In the genomic region with DNA sequence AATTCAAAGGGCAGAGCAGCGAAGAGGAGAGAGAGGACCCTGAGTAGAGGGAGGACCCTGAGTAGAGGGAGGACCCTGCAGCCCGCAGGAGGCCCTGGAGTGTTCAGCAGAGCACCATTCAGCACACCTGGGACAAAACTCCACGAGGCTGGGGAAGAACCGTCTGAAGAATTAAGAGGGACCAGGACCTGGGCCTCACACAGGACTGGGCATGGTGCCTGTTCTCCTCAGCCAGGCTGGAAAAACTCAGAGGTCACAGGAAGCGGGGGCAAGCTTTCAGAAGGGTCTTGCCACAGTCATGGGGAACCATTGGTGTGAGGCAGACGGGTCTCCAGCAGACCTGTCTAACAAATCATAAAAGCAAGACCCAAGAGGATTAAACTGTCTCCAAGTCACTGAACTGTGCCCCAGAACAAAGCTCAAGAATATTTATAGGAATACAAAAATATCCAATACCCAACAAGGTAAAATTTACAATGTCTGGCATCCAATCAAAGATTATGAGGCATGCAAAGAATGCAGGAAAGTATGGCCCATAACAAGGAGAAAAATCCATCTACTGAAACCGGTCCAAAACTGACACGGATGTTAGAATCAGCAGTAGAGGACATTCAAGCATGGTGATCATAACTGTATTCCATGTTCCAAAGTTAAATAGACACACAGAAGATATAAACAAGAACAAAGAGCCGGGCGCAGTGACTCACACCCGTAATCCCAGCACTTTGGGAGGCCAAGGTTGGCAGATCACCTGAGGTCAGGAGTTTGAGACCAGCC, we compare ENCODE assay signal across 26 cellular contexts. TPM values are rescaled to one million over a fixed set of nuclear protein-coding genes. Genes with fewer than 3 reads are reported as not detected.
DNase-seq lines count a peak whose midpoint lies in the region; ATAC-seq and TF ChIP-seq lines count a peak whose summit lies in the region.
"Had no signal": no experiment of that assay in that cellular context is flagged by ENCODE, and none has a peak within 500 bp of the region (broad histone marks: within the 10 kb centered on the region; RNA-seq: fewer than 3 reads in every experiment).

No MANE protein-coding gene starts in this region.

- DNase-seq in cardiac septum (ENCODE audit: low spot score) = peak; percentile 17
- no peak for DNase-seq in left ventricle myocardium superior
- peak; percentile 60 for DNase-seq in dermis blood vessel endothelial cell
- DNase-seq in aorta = peak; percentile 40 to 47
- DNase-seq in immature natural killer cell = no peak
- DNase-seq in WTC11 (ENCODE audit: low spot score) = no peak
- DNase-seq: activated CD4-positive, alpha-beta T cell treated with anti-CD3 and anti-CD28 coated beads for 48 hours; activated naive CD8-positive, alpha-beta T cell treated with anti-CD3 and anti-CD28 coated beads, Interleukin-2, amount 50 U/mL, for 24 hours; Calu3; caudate nucleus; erythroblast; gastrocnemius medialis; mesenchymal stem cell; naive B cell; NCI-H1436; NCI-H526 treated with DMSO at 0.1 percent for 48 hours; stimulated activated CD4-positive, alpha-beta T cell treated with anti-CD3 and anti-CD28 coated beads, Interleukin-4, amount 100 ng/mL, for 4 hours; T-cell; upper lobe of left lung had no signal

- no peak overlapping the region for H3K4me3 ChIP-seq in aorta (ENCODE audit: low read length in 2 of 2)
- H3K4me3 ChIP-seq: gastrocnemius medialis, smooth muscle cell, upper lobe of left lung had no signal

- peaks cover 42% of the 10 kb centered on the region for H3K36me3 Mint-ChIP-seq in nephron (ENCODE audit: low read depth)
- H3K36me3 Mint-ChIP-seq in immature natural killer cell = peaks cover 3 to 6% (median 4%) of the 10 kb centered on the region in 3 donors
- peaks cover 7% of the 10 kb centered on the region for H3K36me3 Mint-ChIP-seq in WTC11

- POLR2A ChIA-PET in WTC11 (lab: Charles Lee) = no interaction called here

- ATAC-seq in left ventricle myocardium superior = no peak
- no peak for ATAC-seq in aorta (ENCODE audit: low FRiP score)
- no peak for ATAC-seq in WTC11
- ATAC-seq in HG03571 (IDR thresholded peaks at IDR 0.05; ENCODE audit: unreplicated experiment) = no peak
- ATAC-seq: activated naive CD8-positive, alpha-beta T cell treated with anti-CD3 and anti-CD28 coated beads, Interleukin-2, amount 50 U/mL, for 24 hours; gastrocnemius medialis; T-cell had no signal

- H3K4me1 Mint-ChIP-seq in nephron = peaks cover 24% of the 10 kb centered on the region
- no peaks in the 10 kb centered on the region for H3K4me1 Mint-ChIP-seq in immature natural killer cell
- H3K4me1 Mint-ChIP-seq in WTC11 = no peaks in the 10 kb centered on the region
- H3K4me1 Mint-ChIP-seq: activated naive CD8-positive, alpha-beta T cell treated with anti-CD3 and anti-CD28 coated beads, Interleukin-2, amount 50 U/mL, for 24 hours; naive B cell; T-cell had no signal

- WGBS in aorta, 2 donors = 30 to 47% methylated on average over 11 of the region's 11 CpGs

- intact Hi-C loops in cardiac septum (cut with DNase I) = no loop called here
- intact Hi-C loops in left ventricle myocardium superior (cut with micrococcal nuclease) = no loop called here
- intact Hi-C loops in aorta (cut with DNase I) = no loop called here

- H3K9me3 Mint-ChIP-seq in nephron = peaks cover 21% of the 10 kb centered on the region
- peaks cover 0 to 11% (median 7%) of the 10 kb centered on the region in 6 donors for H3K9me3 Mint-ChIP-seq in immature natural killer cell
- peaks cover 17% of the 10 kb centered on the region for H3K9me3 Mint-ChIP-seq in WTC11

- H3K27ac Mint-ChIP-seq in nephron = peak overlapping the region; percentile 25 to 82 (median 70)
- no peak overlapping the region for H3K27ac Mint-ChIP-seq in immature natural killer cell
- no peak overlapping the region for H3K27ac Mint-ChIP-seq in WTC11
- H3K27ac Mint-ChIP-seq: activated naive CD8-positive, alpha-beta T cell treated with anti-CD3 and anti-CD28 coated beads, Interleukin-2, amount 50 U/mL, for 24 hours; activated T-helper 2 cell treated with anti-CD3 and anti-CD28 coated beads, Interferon-gamma antibody, Interleukin-2, Interleukin-4, amounts not matched to agents 10 μg/mL and 5 μg/mL and 100 μg/mL, durations not matched to agents 14 hours and 24 hours and 36 hours; naive B cell; T-cell had no signal

- H3K27me3 ChIP-seq in aorta (ENCODE audit: control insufficient read depth in 1 of 2, insufficient read depth in 2 of 2, low read length in 1 of 2) = no peaks in the 10 kb centered on the region
- H3K27me3 ChIP-seq: BE2C, gastrocnemius medialis, upper lobe of left lung had no signal

- no peaks in the 10 kb centered on the region for H3K27me3 Mint-ChIP-seq in nephron (ENCODE audit: low read depth)
- H3K27me3 Mint-ChIP-seq in immature natural killer cell (ENCODE audit: low read depth in 3 of 3) = no peaks in the 10 kb centered on the region
- no peaks in the 10 kb centered on the region; the same call in 1 of the 2 replicates for H3K27me3 Mint-ChIP-seq in WTC11 (ENCODE audit: low read depth)
- H3K27me3 Mint-ChIP-seq: activated naive CD8-positive, alpha-beta T cell treated with anti-CD3 and anti-CD28 coated beads, Interleukin-2, amount 50 U/mL, for 24 hours; naive B cell; T-cell had no signal

- CTCF ChIA-PET in WTC11 (lab: Charles Lee) = interaction anchor here (0.6 kb wide), 1 partner anchor 20 kb away, joined by 3 read pairs; no protein-coding TSS in a partner anchor

- no peak overlapping the region for H3K4me3 Mint-ChIP-seq in nephron
- H3K4me3 Mint-ChIP-seq in immature natural killer cell = no peak overlapping the region
- H3K4me3 Mint-ChIP-seq in WTC11 = no peak overlapping the region
- H3K4me3 Mint-ChIP-seq: activated naive CD8-positive, alpha-beta T cell treated with anti-CD3 and anti-CD28 coated beads, Interleukin-2, amount 50 U/mL, for 24 hours; naive B cell; T-cell had no signal

- TF ChIP-seq CTCF in nephron (IDR thresholded peaks at IDR 0.05; ENCODE audit: unreplicated experiment in 3 of 3) (no peak), WTC11 (IDR thresholded peaks at IDR 0.05) (no peak)

- no peak overlapping the region for H3K27ac ChIP-seq in aorta (ENCODE audit: low read depth in 1 of 2, low read length in 2 of 2)
- H3K27ac ChIP-seq: gastrocnemius medialis, HL-60, parathyroid adenoma, upper lobe of left lung had no signal

- no peaks in the 10 kb centered on the region for H3K36me3 ChIP-seq in aorta (ENCODE audit: control insufficient read depth in 1 of 2, insufficient read depth in 2 of 2, low read length in 1 of 2)
- H3K36me3 ChIP-seq: BE2C, gastrocnemius medialis had no signal

- H3K4me1 ChIP-seq in aorta (ENCODE audit: control insufficient read depth in 1 of 2, insufficient read depth in 2 of 2, low read length in 2 of 2) = no peaks in the 10 kb centered on the region
- H3K4me1 ChIP-seq: BE2C, gastrocnemius medialis, parathyroid adenoma, upper lobe of left lung had no signal

- no peaks in the 10 kb centered on the region for H3K9me3 ChIP-seq in aorta (ENCODE audit: control insufficient read depth, low read length)
- H3K9me3 ChIP-seq: BE2C, gastrocnemius medialis, upper lobe of left lung had no signal

TF ChIP-seq in WTC11, 78 proteins besides CTCF, POLR2A, EP300 and RAD21 (continues in another document):
- TF ChIP-seq, protein P1, sequence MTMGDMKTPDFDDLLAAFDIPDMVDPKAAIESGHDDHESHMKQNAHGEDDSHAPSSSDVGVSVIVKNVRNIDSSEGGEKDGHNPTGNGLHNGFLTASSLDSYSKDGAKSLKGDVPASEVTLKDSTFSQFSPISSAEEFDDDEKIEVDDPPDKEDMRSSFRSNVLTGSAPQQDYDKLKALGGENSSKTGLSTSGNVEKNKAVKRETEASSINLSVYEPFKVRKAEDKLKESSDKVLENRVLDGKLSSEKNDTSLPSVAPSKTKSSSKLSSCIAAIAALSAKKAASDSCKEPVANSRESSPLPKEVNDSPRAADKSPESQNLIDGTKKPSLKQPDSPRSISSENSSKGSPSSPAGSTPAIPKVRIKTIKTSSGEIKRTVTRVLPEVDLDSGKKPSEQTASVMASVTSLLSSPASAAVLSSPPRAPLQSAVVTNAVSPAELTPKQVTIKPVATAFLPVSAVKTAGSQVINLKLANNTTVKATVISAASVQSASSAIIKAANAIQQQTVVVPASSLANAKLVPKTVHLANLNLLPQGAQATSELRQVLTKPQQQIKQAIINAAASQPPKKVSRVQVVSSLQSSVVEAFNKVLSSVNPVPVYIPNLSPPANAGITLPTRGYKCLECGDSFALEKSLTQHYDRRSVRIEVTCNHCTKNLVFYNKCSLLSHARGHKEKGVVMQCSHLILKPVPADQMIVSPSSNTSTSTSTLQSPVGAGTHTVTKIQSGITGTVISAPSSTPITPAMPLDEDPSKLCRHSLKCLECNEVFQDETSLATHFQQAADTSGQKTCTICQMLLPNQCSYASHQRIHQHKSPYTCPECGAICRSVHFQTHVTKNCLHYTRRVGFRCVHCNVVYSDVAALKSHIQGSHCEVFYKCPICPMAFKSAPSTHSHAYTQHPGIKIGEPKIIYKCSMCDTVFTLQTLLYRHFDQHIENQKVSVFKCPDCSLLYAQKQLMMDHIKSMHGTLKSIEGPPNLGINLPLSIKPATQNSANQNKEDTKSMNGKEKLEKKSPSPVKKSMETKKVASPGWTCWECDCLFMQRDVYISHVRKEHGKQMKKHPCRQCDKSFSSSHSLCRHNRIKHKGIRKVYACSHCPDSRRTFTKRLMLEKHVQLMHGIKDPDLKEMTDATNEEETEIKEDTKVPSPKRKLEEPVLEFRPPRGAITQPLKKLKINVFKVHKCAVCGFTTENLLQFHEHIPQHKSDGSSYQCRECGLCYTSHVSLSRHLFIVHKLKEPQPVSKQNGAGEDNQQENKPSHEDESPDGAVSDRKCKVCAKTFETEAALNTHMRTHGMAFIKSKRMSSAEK (CRISPR knock-in tag; IDR thresholded peaks at IDR 0.05; ENCODE audit: borderline replicate concordance) = no peak
- no peak for TF ChIP-seq HMGA2 (CRISPR knock-in tag; IDR thresholded peaks at IDR 0.05)

RNA-seq across cellular contexts. Expression of gene MORN1, which starts 30.6 kb away (rescaled TPM):
- total RNA-seq in cardiac septum (3.6 TPM), left ventricle myocardium superior (5.3 TPM), dermis blood vessel endothelial cell (7.4 and 7.7 TPM in 2 replicates), aorta (10 to 100 TPM in 1 of 2 donors, 1 to 10 TPM in 1; 4.7 to 12.0 TPM), WTC11 (2021) (14.5 to 19.7 TPM (median 18.5 TPM) in 3 replicates)
- polyA plus RNA-seq in aorta (1 to 10 TPM in 1 of 2 donors, under 1 TPM in 1; 0.50 to 9.0 TPM), immature natural killer cell (1 to 10 TPM in 2 of 3 donors, under 1 TPM in 1; 0.89 to 4.0 (median 3.9) TPM)

RNA-seq across cellular contexts. Expression of gene RER1, which starts 30.9 kb away (rescaled TPM):
- total RNA-seq in cardiac septum (81.9 TPM), left ventricle myocardium superior (98.1 TPM), dermis blood vessel endothelial cell (62.6 and 64.8 TPM in 2 replicates), aorta (10 to 100 TPM; 91.0 to 99.8 TPM), WTC11 (2021) (72.1 to 80.4 TPM (median 79.8 TPM) in 3 replicates)
- polyA plus RNA-seq in aorta (10 to 100 TPM; 41.1 to 75.8 TPM), immature natural killer cell (100 to 1,000 TPM; 185 to 216 (median 210) TPM)

RNA-seq across cellular contexts. Expression of gene PEX10, which starts 51.6 kb away (rescaled TPM):
- total RNA-seq in cardiac septum (18.1 TPM), left ventricle myocardium superior (13.7 TPM), dermis blood vessel endothelial cell (33.4 and 44.9 TPM in 2 replicates), aorta (10 to 100 TPM in 1 of 2 donors, 1 to 10 TPM in 1; 9.8 to 13.1 TPM), WTC11 (2021) (28.6 to 31.7 TPM (median 29.3 TPM) in 3 replicates)
- polyA plus RNA-seq in aorta (10 to 100 TPM in 1 of 2 donors, 1 to 10 TPM in 1; 4.0 to 15.3 TPM), immature natural killer cell (10 to 100 TPM in 1 of 3 donors, 1 to 10 TPM in 2; 9.1 to 18.2 (median 9.3) TPM)

Comparison
In these comparisons a context has a peak if more than half of its experiments do, and no peak if none do; other contexts are left out.
1. DNase-seq: peak in cardiac septum (single experiment), dermis blood vessel endothelial cell (single experiment) and aorta (2 of 2); none in left ventricle myocardium superior (single experiment), immature natural killer cell (0 of 3) and WTC11 (single experiment).
2. H3K27ac Mint-ChIP-seq: peak in nephron (3 of 3); none in immature natural killer cell (0 of 6) and WTC11 (single experiment).